In genomic region chr2:241558532-241559488, GRCh38 we compare ENCODE assay signal across 7 cellular contexts. TPM values are rescaled to one million over a fixed set of nuclear protein-coding genes. Genes with fewer than 3 reads are reported as not detected.
DNase-seq lines count a peak whose midpoint lies in the region; ATAC-seq and TF ChIP-seq lines count a peak whose summit lies in the region.

BOK (plus strand) TSS chr2:241558745; CDS start chr2:241559484, 739 bp downstream.

- H3K36me3 ChIP-seq in GM06990 (ENCODE audit: control insufficient read depth, insufficient read depth, low read length) (no peaks in the 10 kb centered on the region), body of pancreas (replicated peaks in 1 of 2; ENCODE audit: insufficient read depth in 1 of 2, low read depth in 2 of 2) (no peaks in the 10 kb centered on the region), iPS DF 6.9 (ENCODE audit: control insufficient read depth, insufficient read depth, low read length) (no peaks in the 10 kb centered on the region; the same call in 1 of the 2 replicates)

- no peaks in the 10 kb centered on the region; the same call in none of the 2 replicates for H3K27me3 ChIP-seq in GM06990 (replicated peaks; ENCODE audit: control insufficient read depth, insufficient read depth, low read length)
- no peaks in the 10 kb centered on the region for H3K27me3 ChIP-seq in body of pancreas
- H3K27me3 ChIP-seq in iPS DF 6.9 (ENCODE audit: control insufficient read depth, insufficient read depth, low read length): no peaks in the 10 kb centered on the region

- TF ChIP-seq CTCF in GM06990 (IDR thresholded peaks at IDR 0.05; ENCODE audit: insufficient read depth, low read length, poor library complexity, severe bottlenecking): no peak
- TF ChIP-seq CTCF in body of pancreas (IDR thresholded peaks at IDR 0.05): peak in 1 of 7 experiments; percentile 9

- ATAC-seq in body of pancreas: peak; percentile 60
- ATAC-seq in HG02870 (IDR thresholded peaks at IDR 0.05; ENCODE audit: unreplicated experiment): no peak

- WGBS in body of pancreas, 2 donors: 1% methylated on average over 7 to 88 of the region's 124 CpGs
- WGBS in iPS DF 6.9 (ENCODE audit: insufficient coverage, insufficient read length): no CpG with 5 or more reads among the region's 124 CpGs

- H3K9me3 ChIP-seq in body of pancreas (no peaks in the 10 kb centered on the region), iPS DF 6.9 (ENCODE audit: control insufficient read depth, insufficient read depth, low read length) (no peaks in the 10 kb centered on the region)

- H3K4me3 ChIP-seq in GM06990 (replicated peaks; ENCODE audit: low read depth, low read length) (peak within 1 kb of the TSS; percentile 55), body of pancreas (peak within 1 kb of the TSS; percentile 57 to 70), iPS DF 6.9 (ENCODE audit: low read length) (peak within 1 kb of the TSS; percentile 87)

- H3K27ac ChIP-seq in body of pancreas (peak within 1 kb of the TSS in 3 of 4 donors; percentile 57 to 74 (median 64)), iPS DF 6.9 (ENCODE audit: low read length) (no peak within 1 kb of the TSS)

- intact Hi-C loops in body of pancreas (cut with DNase I): no loop called here

- DNase-seq in GM06990 (ENCODE audit: extremely low read depth, insufficient read length): no peak
- DNase-seq in NCI-H2196 treated with DMSO at 0.1 percent for 48 hours (lab: John Stamatoyannopoulos, UW; ENCODE audit: unreplicated experiment): peak; percentile 45
- DNase-seq in body of pancreas: peak; percentile 69 to 82 (median 78)
- peak; percentile 61 for DNase-seq in iPS DF 6.9 (ENCODE audit: low read depth, low spot score)
- DNase-seq in putamen (ENCODE audit: low spot score): peak; percentile 84
- no peak for DNase-seq in NCI-H2107 treated with DMSO at 0.1 percent for 48 hours (lab: John Stamatoyannopoulos, UW; ENCODE audit: unreplicated experiment)

- peaks cover 32% of the 10 kb centered on the region for H3K4me1 ChIP-seq in body of pancreas
- peaks cover 2% of the 10 kb centered on the region; the same call in 1 of the 2 replicates for H3K4me1 ChIP-seq in iPS DF 6.9 (ENCODE audit: control insufficient read depth, insufficient read depth, low read length)

- TF ChIP-seq POLR2A in body of pancreas (IDR thresholded peaks at IDR 0.05): peak in 1 of 3 donors; percentile 7

RNA-seq across cellular contexts. Expression of gene BOK, which starts in this region (rescaled TPM):
- 10 to 100 TPM; 33.2 to 62.3 TPM for total RNA-seq in body of pancreas

Comparison
In these comparisons a context has a peak if more than half of its experiments do, and no peak if none do; other contexts are left out.
1. DNase-seq: peak in NCI-H2196 treated with DMSO at 0.1 percent for 48 hours (single experiment), body of pancreas (4 of 4), iPS DF 6.9 (single experiment) and putamen (single experiment); none in GM06990 (single experiment) and NCI-H2107 treated with DMSO at 0.1 percent for 48 hours (single experiment).
2. Peak in every context shown above with its lines, with median percentiles within 50 percentile points of each other: H3K4me3 ChIP-seq.